Comparison of ENCODE assay signal across 1 cellular context in genomic region chr4:39025552-39026085, GRCh38.
TF ChIP-seq lines count a peak whose summit lies in the region.

No MANE protein-coding gene starts in this region.

TF ChIP-seq in HCT116, 20 proteins besides CTCF, POLR2A, EP300 and RAD21 (continued from another document):
- TF ChIP-seq ELF1 (IDR thresholded peaks at IDR 0.05; ENCODE audit: borderline replicate concordance, low read depth) (no peak), EZH2phosphoT487 (IDR thresholded peaks at IDR 0.05; ENCODE audit: borderline replicate concordance) (no peak), EZH2 (IDR thresholded peaks at IDR 0.05) (no peak), JUND (IDR thresholded peaks at IDR 0.05) (no peak), CBX3 (IDR thresholded peaks at IDR 0.05; ENCODE audit: low read depth) (no peak)
